ENCODE assay signal across 1 cellular context in the genomic region with DNA sequence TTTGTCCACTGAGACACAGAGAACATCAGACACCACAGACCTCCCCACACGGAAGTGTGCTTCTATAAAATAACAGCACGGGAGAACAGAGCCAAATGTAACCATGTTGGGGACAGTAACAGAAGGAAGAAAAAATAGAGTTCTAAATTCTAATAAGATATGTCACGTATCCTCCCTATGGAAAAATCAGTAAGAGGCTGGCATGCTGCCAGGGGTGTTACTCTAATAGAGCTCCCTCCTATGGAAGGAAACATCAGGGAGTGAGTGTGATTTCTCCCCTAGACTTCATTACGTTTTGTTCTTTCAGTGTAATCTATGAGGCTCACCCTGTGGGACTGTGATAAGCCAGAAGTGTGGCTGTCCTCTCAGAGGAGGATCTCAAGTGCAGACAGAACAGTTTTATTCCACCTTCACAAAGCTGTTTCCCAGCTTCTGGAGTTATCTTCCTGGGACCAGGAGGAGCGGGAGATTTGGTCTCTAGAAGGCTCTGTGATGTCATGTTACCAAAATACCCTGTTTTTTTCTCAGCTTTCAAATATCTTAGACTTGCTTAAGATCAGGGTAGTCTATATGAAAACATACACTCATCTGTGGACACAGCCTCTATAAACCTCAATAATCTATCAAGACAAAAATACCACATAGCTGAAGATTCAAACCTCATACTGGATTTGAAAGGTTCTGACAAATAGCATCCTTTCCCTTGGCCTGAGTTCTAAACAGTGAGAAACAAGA.
TF ChIP-seq lines count a peak whose summit lies in the region.

No MANE protein-coding gene starts in this region.

TF ChIP-seq in K562, 482 proteins besides CTCF, POLR2A, EP300 and RAD21 (continued from another document and continues in another):
- TF ChIP-seq, protein P1, sequence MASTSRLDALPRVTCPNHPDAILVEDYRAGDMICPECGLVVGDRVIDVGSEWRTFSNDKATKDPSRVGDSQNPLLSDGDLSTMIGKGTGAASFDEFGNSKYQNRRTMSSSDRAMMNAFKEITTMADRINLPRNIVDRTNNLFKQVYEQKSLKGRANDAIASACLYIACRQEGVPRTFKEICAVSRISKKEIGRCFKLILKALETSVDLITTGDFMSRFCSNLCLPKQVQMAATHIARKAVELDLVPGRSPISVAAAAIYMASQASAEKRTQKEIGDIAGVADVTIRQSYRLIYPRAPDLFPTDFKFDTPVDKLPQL (IDR thresholded peaks at IDR 0.05; ENCODE audit: extremely low read depth, insufficient read length): no peak
- TF ChIP-seq, protein P2, sequence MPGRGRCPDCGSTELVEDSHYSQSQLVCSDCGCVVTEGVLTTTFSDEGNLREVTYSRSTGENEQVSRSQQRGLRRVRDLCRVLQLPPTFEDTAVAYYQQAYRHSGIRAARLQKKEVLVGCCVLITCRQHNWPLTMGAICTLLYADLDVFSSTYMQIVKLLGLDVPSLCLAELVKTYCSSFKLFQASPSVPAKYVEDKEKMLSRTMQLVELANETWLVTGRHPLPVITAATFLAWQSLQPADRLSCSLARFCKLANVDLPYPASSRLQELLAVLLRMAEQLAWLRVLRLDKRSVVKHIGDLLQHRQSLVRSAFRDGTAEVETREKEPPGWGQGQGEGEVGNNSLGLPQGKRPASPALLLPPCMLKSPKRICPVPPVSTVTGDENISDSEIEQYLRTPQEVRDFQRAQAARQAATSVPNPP (IDR thresholded peaks at IDR 0.05; ENCODE audit: borderline replicate concordance, insufficient read depth, insufficient read length): no peak
- TF ChIP-seq POLR3A (IDR thresholded peaks at IDR 0.05; ENCODE audit: borderline replicate concordance, extremely low read depth, insufficient read depth, insufficient read length): no peak
- TF ChIP-seq HDAC1 (IDR thresholded peaks at IDR 0.05): 0 out of 4 replicates have a peak, but pooled peaks of 1 of the 2 experiments have one; percentile 25
- TF ChIP-seq KLF6 (CRISPR knock-in tag; IDR thresholded peaks at IDR 0.05; ENCODE audit: borderline replicate concordance): no peak
- TF ChIP-seq GTF2E2 (tag; IDR thresholded peaks at IDR 0.05): no peak
- peak; percentile 76 for TF ChIP-seq POLR2AphosphoS5 (IDR thresholded peaks at IDR 0.05; ENCODE audit: control insufficient read depth, insufficient read depth, low read depth, low read length)
- TF ChIP-seq, protein P3, sequence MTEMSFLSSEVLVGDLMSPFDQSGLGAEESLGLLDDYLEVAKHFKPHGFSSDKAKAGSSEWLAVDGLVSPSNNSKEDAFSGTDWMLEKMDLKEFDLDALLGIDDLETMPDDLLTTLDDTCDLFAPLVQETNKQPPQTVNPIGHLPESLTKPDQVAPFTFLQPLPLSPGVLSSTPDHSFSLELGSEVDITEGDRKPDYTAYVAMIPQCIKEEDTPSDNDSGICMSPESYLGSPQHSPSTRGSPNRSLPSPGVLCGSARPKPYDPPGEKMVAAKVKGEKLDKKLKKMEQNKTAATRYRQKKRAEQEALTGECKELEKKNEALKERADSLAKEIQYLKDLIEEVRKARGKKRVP (CRISPR knock-in tag; IDR thresholded peaks at IDR 0.05): no peak
- TF ChIP-seq CREM (IDR thresholded peaks at IDR 0.05; ENCODE audit: low read depth): peak; percentile 51
- TF ChIP-seq, protein P4, sequence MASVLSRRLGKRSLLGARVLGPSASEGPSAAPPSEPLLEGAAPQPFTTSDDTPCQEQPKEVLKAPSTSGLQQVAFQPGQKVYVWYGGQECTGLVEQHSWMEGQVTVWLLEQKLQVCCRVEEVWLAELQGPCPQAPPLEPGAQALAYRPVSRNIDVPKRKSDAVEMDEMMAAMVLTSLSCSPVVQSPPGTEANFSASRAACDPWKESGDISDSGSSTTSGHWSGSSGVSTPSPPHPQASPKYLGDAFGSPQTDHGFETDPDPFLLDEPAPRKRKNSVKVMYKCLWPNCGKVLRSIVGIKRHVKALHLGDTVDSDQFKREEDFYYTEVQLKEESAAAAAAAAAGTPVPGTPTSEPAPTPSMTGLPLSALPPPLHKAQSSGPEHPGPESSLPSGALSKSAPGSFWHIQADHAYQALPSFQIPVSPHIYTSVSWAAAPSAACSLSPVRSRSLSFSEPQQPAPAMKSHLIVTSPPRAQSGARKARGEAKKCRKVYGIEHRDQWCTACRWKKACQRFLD (CRISPR knock-in tag; IDR thresholded peaks at IDR 0.05): no peak
- TF ChIP-seq PHF8 (IDR thresholded peaks at IDR 0.05; ENCODE audit: borderline replicate concordance, low read length): no peak
- no peak for TF ChIP-seq ZNF766 (CRISPR knock-in tag; conservative IDR thresholded peaks at IDR 0.05)
- TF ChIP-seq, protein P5, sequence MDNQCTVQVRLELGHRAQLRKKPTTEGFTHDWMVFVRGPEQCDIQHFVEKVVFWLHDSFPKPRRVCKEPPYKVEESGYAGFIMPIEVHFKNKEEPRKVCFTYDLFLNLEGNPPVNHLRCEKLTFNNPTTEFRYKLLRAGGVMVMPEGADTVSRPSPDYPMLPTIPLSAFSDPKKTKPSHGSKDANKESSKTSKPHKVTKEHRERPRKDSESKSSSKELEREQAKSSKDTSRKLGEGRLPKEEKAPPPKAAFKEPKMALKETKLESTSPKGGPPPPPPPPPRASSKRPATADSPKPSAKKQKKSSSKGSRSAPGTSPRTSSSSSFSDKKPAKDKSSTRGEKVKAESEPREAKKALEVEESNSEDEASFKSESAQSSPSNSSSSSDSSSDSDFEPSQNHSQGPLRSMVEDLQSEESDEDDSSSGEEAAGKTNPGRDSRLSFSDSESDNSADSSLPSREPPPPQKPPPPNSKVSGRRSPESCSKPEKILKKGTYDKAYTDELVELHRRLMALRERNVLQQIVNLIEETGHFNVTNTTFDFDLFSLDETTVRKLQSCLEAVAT (IDR thresholded peaks at IDR 0.05): no peak
- no peak for TF ChIP-seq FOXK2 (conservative IDR thresholded peaks at IDR 0.05 in 1 of 2, IDR thresholded peaks at IDR 0.05 in 1 of 2; ENCODE audit: low read depth in 2 of 2)
- TF ChIP-seq GATA2 (CRISPR knock-in tag; IDR thresholded peaks at IDR 0.05): peak; percentile 70
- TF ChIP-seq ZNF212 (CRISPR knock-in tag; IDR thresholded peaks at IDR 0.05): no peak
- TF ChIP-seq CHD1 (IDR thresholded peaks at IDR 0.05; ENCODE audit: low read length): no peak
- peak; percentile 87 for TF ChIP-seq NCOA1 (IDR thresholded peaks at IDR 0.05; ENCODE audit: low read depth)
- no peak for TF ChIP-seq CHD2 (IDR thresholded peaks at IDR 0.05; ENCODE audit: low read depth, low read length)
- TF ChIP-seq MAZ (CRISPR knock-in tag; conservative IDR thresholded peaks at IDR 0.05 in 1 of 2, IDR thresholded peaks at IDR 0.05 in 1 of 2): no peak
- no peak for TF ChIP-seq NCOA4 (IDR thresholded peaks at IDR 0.05; ENCODE audit: partially characterized antibody)
- TF ChIP-seq, protein P6, sequence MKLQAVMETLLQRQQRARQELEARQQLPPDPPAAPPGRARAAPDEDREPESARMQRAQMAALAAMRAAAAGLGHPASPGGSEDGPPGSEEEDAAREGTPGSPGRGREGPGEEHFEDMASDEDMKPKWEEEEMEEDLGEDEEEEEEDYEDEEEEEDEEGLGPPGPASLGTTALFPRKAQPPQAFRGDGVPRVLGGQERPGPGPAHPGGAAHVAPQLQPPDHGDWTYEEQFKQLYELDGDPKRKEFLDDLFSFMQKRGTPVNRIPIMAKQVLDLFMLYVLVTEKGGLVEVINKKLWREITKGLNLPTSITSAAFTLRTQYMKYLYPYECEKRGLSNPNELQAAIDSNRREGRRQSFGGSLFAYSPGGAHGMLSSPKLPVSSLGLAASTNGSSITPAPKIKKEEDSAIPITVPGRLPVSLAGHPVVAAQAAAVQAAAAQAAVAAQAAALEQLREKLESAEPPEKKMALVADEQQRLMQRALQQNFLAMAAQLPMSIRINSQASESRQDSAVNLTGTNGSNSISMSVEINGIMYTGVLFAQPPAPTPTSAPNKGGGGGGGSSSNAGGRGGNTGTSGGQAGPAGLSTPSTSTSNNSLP (IDR thresholded peaks at IDR 0.05; ENCODE audit: borderline replicate concordance, low read depth, low read length): peak; percentile 64; the same call in 1 of the 2 replicates
- peak; percentile 48; the same call in 1 of the 2 replicates for TF ChIP-seq ATF7 (IDR thresholded peaks at IDR 0.05)
- TF ChIP-seq ZEB2 (IDR thresholded peaks at IDR 0.05): peak; percentile 77; the same call in 1 of the 2 replicates
- no peak for TF ChIP-seq WHSC1 (IDR thresholded peaks at IDR 0.05; ENCODE audit: low read length)
- no peak for TF ChIP-seq TBP (optimal IDR thresholded peaks at IDR 0.05; ENCODE audit: low read depth, low read length)
- 0 out of 2 replicates have a peak, but pooled peaks have one; percentile 29 for TF ChIP-seq DIDO1 (tag; IDR thresholded peaks at IDR 0.05; ENCODE audit: low read depth)
- TF ChIP-seq TAF9B (IDR thresholded peaks at IDR 0.05; ENCODE audit: partially characterized antibody): peak; percentile 35
- TF ChIP-seq ZNF699 (CRISPR knock-in tag; IDR thresholded peaks at IDR 0.05; ENCODE audit: insufficient replicate concordance): no peak
- TF ChIP-seq EHMT2 (IDR thresholded peaks at IDR 0.05): 0 out of 2 replicates have a peak, but pooled peaks have one; percentile 7
- no peak for TF ChIP-seq BRD4 (IDR thresholded peaks at IDR 0.05)
- TF ChIP-seq, protein P7, sequence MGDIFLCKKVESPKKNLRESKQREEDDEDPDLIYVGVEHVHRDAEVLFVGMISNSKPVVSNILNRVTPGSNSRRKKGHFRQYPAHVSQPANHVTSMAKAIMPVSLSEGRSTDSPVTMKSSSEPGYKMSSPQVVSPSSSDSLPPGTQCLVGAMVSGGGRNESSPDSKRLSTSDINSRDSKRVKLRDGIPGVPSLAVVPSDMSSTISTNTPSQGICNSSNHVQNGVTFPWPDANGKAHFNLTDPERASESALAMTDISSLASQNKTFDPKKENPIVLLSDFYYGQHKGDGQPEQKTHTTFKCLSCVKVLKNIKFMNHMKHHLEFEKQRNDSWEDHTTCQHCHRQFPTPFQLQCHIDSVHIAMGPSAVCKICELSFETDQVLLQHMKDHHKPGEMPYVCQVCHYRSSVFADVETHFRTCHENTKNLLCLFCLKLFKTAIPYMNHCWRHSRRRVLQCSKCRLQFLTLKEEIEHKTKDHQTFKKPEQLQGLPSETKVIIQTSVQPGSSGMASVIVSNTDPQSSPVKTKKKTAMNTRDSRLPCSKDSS (IDR thresholded peaks at IDR 0.05; ENCODE audit: low read depth, partially characterized antibody): no peak
- TF ChIP-seq, protein P8, sequence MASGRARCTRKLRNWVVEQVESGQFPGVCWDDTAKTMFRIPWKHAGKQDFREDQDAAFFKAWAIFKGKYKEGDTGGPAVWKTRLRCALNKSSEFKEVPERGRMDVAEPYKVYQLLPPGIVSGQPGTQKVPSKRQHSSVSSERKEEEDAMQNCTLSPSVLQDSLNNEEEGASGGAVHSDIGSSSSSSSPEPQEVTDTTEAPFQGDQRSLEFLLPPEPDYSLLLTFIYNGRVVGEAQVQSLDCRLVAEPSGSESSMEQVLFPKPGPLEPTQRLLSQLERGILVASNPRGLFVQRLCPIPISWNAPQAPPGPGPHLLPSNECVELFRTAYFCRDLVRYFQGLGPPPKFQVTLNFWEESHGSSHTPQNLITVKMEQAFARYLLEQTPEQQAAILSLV (tag; IDR thresholded peaks at IDR 0.05): no peak
- TF ChIP-seq TRIM28 (IDR thresholded peaks at IDR 0.05): 0 out of 2 replicates have a peak, but pooled peaks have one; percentile 49
- TF ChIP-seq DDX20 (tag; IDR thresholded peaks at IDR 0.05; ENCODE audit: low read depth): no peak
- TF ChIP-seq RB1 (IDR thresholded peaks at IDR 0.05; ENCODE audit: low read depth): no peak
- TF ChIP-seq ZNF79 (CRISPR knock-in tag; IDR thresholded peaks at IDR 0.05; ENCODE audit: low read depth): no peak
- peak; percentile 95 for TF ChIP-seq SMAD1 (IDR thresholded peaks at IDR 0.05; ENCODE audit: low read depth, low read length, partially characterized antibody)
- peak; percentile 78 for TF ChIP-seq GABPA (tag; conservative IDR thresholded peaks at IDR 0.05; ENCODE audit: low read depth)
- TF ChIP-seq, protein P9, sequence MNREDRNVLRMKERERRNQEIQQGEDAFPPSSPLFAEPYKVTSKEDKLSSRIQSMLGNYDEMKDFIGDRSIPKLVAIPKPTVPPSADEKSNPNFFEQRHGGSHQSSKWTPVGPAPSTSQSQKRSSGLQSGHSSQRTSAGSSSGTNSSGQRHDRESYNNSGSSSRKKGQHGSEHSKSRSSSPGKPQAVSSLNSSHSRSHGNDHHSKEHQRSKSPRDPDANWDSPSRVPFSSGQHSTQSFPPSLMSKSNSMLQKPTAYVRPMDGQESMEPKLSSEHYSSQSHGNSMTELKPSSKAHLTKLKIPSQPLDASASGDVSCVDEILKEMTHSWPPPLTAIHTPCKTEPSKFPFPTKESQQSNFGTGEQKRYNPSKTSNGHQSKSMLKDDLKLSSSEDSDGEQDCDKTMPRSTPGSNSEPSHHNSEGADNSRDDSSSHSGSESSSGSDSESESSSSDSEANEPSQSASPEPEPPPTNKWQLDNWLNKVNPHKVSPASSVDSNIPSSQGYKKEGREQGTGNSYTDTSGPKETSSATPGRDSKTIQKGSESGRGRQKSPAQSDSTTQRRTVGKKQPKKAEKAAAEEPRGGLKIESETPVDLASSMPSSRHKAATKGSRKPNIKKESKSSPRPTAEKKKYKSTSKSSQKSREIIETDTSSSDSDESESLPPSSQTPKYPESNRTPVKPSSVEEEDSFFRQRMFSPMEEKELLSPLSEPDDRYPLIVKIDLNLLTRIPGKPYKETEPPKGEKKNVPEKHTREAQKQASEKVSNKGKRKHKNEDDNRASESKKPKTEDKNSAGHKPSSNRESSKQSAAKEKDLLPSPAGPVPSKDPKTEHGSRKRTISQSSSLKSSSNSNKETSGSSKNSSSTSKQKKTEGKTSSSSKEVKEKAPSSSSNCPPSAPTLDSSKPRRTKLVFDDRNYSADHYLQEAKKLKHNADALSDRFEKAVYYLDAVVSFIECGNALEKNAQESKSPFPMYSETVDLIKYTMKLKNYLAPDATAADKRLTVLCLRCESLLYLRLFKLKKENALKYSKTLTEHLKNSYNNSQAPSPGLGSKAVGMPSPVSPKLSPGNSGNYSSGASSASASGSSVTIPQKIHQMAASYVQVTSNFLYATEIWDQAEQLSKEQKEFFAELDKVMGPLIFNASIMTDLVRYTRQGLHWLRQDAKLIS (CRISPR knock-in tag; IDR thresholded peaks at IDR 0.05): no peak
- peak; percentile 68; the same call in 1 of the 2 replicates for TF ChIP-seq SOX6 (IDR thresholded peaks at IDR 0.05)
- TF ChIP-seq ESRRA (IDR thresholded peaks at IDR 0.05; ENCODE audit: borderline replicate concordance, low read depth): no peak
- no peak for TF ChIP-seq ARHGAP35 (IDR thresholded peaks at IDR 0.05; ENCODE audit: partially characterized antibody)
- TF ChIP-seq NFIC (IDR thresholded peaks at IDR 0.05): peak; percentile 100
- TF ChIP-seq FIP1L1 (IDR thresholded peaks at IDR 0.05; ENCODE audit: low read depth, low read length, poor library complexity, severe bottlenecking): no peak
- TF ChIP-seq JUND (IDR thresholded peaks at IDR 0.05; ENCODE audit: borderline replicate concordance, low read depth, low read length): 0 out of 2 replicates have a peak, but pooled peaks have one; percentile 30
- TF ChIP-seq JUND (tag; IDR thresholded peaks at IDR 0.05; ENCODE audit: borderline replicate concordance, low read depth, low read length): 0 out of 3 replicates have a peak, but pooled peaks have one; percentile 26
- TF ChIP-seq PHF21A (IDR thresholded peaks at IDR 0.05; ENCODE audit: borderline replicate concordance, low read depth): no peak
- no peak for TF ChIP-seq SREBF2 (CRISPR knock-in tag; IDR thresholded peaks at IDR 0.05)
- no peak for TF ChIP-seq HNRNPK (IDR thresholded peaks at IDR 0.05; ENCODE audit: low read depth, low read length, poor library complexity, severe bottlenecking)
- peak; percentile 73 for TF ChIP-seq TAL1 (IDR thresholded peaks at IDR 0.05)
- no peak for TF ChIP-seq GABPB2 (CRISPR knock-in tag; conservative IDR thresholded peaks at IDR 0.05)
